11 cellular contexts compared by ENCODE assay signal in the genomic region with DNA sequence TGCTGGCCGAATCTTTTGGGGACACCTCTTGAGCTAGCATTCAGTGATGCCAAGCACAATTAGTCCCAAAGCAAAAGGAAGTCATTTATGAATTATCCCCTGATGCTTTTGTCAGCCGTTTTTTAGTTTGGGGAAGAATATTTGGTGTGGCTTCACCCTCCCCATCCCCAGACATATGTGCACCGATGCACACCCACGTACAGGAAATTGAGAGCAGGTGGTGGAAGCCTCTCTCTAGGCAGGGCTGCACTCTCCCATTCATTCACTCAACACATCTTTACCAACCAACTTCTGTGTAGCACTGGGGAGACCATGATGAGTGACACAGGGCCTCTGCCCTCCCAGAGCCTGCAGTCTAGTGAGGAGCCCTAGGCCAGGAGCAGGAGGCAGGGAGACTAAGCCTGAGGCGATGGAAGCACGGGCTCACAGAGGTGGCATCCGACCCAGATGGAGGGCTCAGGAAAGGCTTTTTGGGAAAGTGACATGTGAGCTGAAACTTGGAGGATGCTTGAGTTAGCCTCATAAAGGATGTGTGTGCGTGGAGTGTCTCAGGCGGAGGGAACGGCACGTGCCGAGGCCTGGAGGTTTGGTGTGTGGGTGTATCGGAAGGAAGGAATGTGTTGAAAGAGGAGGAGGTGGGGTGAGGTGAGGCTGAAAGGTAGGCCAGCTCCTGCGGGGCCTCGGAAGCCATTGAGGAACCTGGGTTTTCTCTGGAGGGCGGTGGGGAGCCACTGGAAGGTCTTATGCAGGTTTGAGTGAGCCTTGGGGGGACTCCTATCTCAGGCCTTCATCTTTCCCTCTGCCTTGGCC. TPM values are rescaled to one million over a fixed set of nuclear protein-coding genes. Genes with fewer than 3 reads are reported as not detected.
DNase-seq lines count a peak whose midpoint lies in the region; ATAC-seq, FAIRE-seq and TF ChIP-seq lines count a peak whose summit lies in the region.
"Had no signal": no experiment of that assay in that cellular context is flagged by ENCODE, and none has a peak within 500 bp of the region (broad histone marks: within the 10 kb centered on the region; RNA-seq: fewer than 3 reads in every experiment).

No MANE protein-coding gene starts in this region.

- H3K4me3 ChIP-seq in CD4-positive, alpha-beta memory T cell (ENCODE audit: low read length in 2 of 2), result no peak overlapping the region
- H3K4me3 ChIP-seq in HEK293 (ENCODE audit: low read depth, low read length), result no peak overlapping the region
- H3K4me3 ChIP-seq: ascending aorta had no signal

- no peak for TF ChIP-seq CTCF in HEK293 (tag by site-specific recombination; IDR thresholded peaks at IDR 0.05)
- TF ChIP-seq CTCF in D721Med (IDR thresholded peaks at IDR 0.05; ENCODE audit: insufficient read depth, missing control alignments), result no peak

- DNase-seq in CD4-positive, alpha-beta memory T cell, result peak in 4 of 5 donors; percentile 22 to 28 (median 23)
- peak; percentile 39 for DNase-seq in activated CD4-positive, alpha-beta memory T cell treated with anti-CD3 and anti-CD28 coated beads for 36 hours
- DNase-seq in memory B cell (ENCODE audit: low spot score in 2 of 2) (peak in 1 of 2 donors; percentile 29), D721Med (ENCODE audit: insufficient read length, low spot score) (no peak), foreskin melanocyte (no peak), NCI-H2171 (lab: John Stamatoyannopoulos, UW) (no peak)
- DNase-seq: Calu3, NCI-H2081 treated with DMSO at 0.1 percent for 48 hours had no signal

- peak overlapping the region; percentile 4 for H3K27ac ChIP-seq in CD4-positive, alpha-beta memory T cell (ENCODE audit: low read depth, low read length)
- H3K27ac ChIP-seq in HEK293 (ENCODE audit: extremely low read depth, low read depth, low read length), result no peak overlapping the region
- H3K27ac ChIP-seq: ascending aorta had no signal

- intact Hi-C loops in CD4-positive, alpha-beta memory T cell (cut with micrococcal nuclease), result no loop called here
- intact Hi-C loops in activated CD4-positive, alpha-beta memory T cell treated with anti-CD3 and anti-CD28 coated beads for 36 hours (cut with micrococcal nuclease), result loop anchor here (2.0 kb wide), 1 partner anchor 13 kb away; no protein-coding TSS in a partner anchor

- no peaks in the 10 kb centered on the region for H3K36me3 Mint-ChIP-seq in CD4-positive, alpha-beta memory T cell
- no peaks in the 10 kb centered on the region for H3K36me3 Mint-ChIP-seq in activated CD4-positive, alpha-beta memory T cell treated with anti-CD3 and anti-CD28 coated beads for 36 hours
- H3K36me3 Mint-ChIP-seq in memory B cell, result no peaks in the 10 kb centered on the region

- CTCF ChIA-PET in CD4-positive, alpha-beta memory T cell (lab: Charles Lee; ENCODE audit: partially characterized antibody), result interaction anchor here (0.7 to 2.5 kb wide), 5 partner anchors 10 to 58 kb away, joined by 3 to 13 read pairs (median 3); a partner anchor contains a TSS
- CTCF ChIA-PET in HEK293 (lab: Yijun Ruan, JAX), result no interaction called here
- CTCF ChIA-PET in activated CD4-positive, alpha-beta memory T cell treated with anti-CD3 and anti-CD28 coated beads for 36 hours (lab: Charles Lee), result interaction anchor here (1.1 to 1.7 kb wide), 3 partner anchors 45 to 178 kb away, joined by 3 to 6 read pairs (median 5); no protein-coding TSS in a partner anchor

- no peaks in the 10 kb centered on the region for H3K9me3 ChIP-seq in CD4-positive, alpha-beta memory T cell (ENCODE audit: control insufficient read depth in 1 of 2, low read length in 2 of 2)
- H3K9me3 ChIP-seq in HEK293 (ENCODE audit: control insufficient read depth, insufficient read depth, low read depth, low read length), result no peaks in the 10 kb centered on the region
- H3K9me3 ChIP-seq: ascending aorta had no signal

- H3K4me1 Mint-ChIP-seq in CD4-positive, alpha-beta memory T cell, result peaks cover 20 to 64% (median 46%) of the 10 kb centered on the region in 4 donors
- H3K4me1 Mint-ChIP-seq in activated CD4-positive, alpha-beta memory T cell treated with anti-CD3 and anti-CD28 coated beads for 36 hours (ENCODE audit: low read depth), result peaks cover 31% of the 10 kb centered on the region
- H3K4me1 Mint-ChIP-seq in memory B cell, result peaks cover 26% of the 10 kb centered on the region

- FAIRE-seq in D721Med (lab: Jason Lieb, UNC), result no peak

- POLR2A ChIA-PET in CD4-positive, alpha-beta memory T cell (lab: Charles Lee; ENCODE audit: partially characterized antibody), result interaction anchor here (0.9 to 1.8 kb wide), 7 partner anchors 11 to 50 kb away, joined by 3 to 7 read pairs (median 4); a partner anchor contains a TSS
- POLR2A ChIA-PET in HEK293 (lab: Yijun Ruan, JAX), result no interaction called here
- POLR2A ChIA-PET in activated CD4-positive, alpha-beta memory T cell treated with anti-CD3 and anti-CD28 coated beads for 36 hours (lab: Charles Lee), result interaction anchor here (1.0 kb wide), 1 partner anchor 8 kb away, joined by 4 read pairs; no protein-coding TSS in a partner anchor

- H3K27ac Mint-ChIP-seq in CD4-positive, alpha-beta memory T cell, result peak overlapping the region; percentile 78 to 96 (median 93)
- H3K27ac Mint-ChIP-seq in activated CD4-positive, alpha-beta memory T cell treated with anti-CD3 and anti-CD28 coated beads for 36 hours, result peak overlapping the region; percentile 81
- peak overlapping the region; percentile 83 for H3K27ac Mint-ChIP-seq in memory B cell

- no peaks in the 10 kb centered on the region for H3K27me3 Mint-ChIP-seq in CD4-positive, alpha-beta memory T cell
- H3K27me3 Mint-ChIP-seq in activated CD4-positive, alpha-beta memory T cell treated with anti-CD3 and anti-CD28 coated beads for 36 hours, result no peaks in the 10 kb centered on the region
- H3K27me3 Mint-ChIP-seq in memory B cell, result no peaks in the 10 kb centered on the region

- no peaks in the 10 kb centered on the region for H3K36me3 ChIP-seq in CD4-positive, alpha-beta memory T cell (ENCODE audit: insufficient read depth, low read length)
- no peaks in the 10 kb centered on the region for H3K36me3 ChIP-seq in HEK293 (ENCODE audit: control insufficient read depth in 2 of 2, insufficient read depth in 1 of 2, low read length in 2 of 2)
- H3K36me3 ChIP-seq: ascending aorta had no signal

- peaks cover 42% of the 10 kb centered on the region for H3K4me1 ChIP-seq in CD4-positive, alpha-beta memory T cell (ENCODE audit: insufficient read depth, low read length)
- no peaks in the 10 kb centered on the region for H3K4me1 ChIP-seq in HEK293 (ENCODE audit: control insufficient read depth, insufficient read depth, low read length)

- H3K9me3 Mint-ChIP-seq in CD4-positive, alpha-beta memory T cell, result no peaks in the 10 kb centered on the region
- H3K9me3 Mint-ChIP-seq in activated CD4-positive, alpha-beta memory T cell treated with anti-CD3 and anti-CD28 coated beads for 36 hours, result no peaks in the 10 kb centered on the region
- H3K9me3 Mint-ChIP-seq in memory B cell, result no peaks in the 10 kb centered on the region

- peak overlapping the region in 7 of 8 donors; percentile 62 to 85 (median 73) for H3K4me3 Mint-ChIP-seq in CD4-positive, alpha-beta memory T cell
- no peak overlapping the region for H3K4me3 Mint-ChIP-seq in activated CD4-positive, alpha-beta memory T cell treated with anti-CD3 and anti-CD28 coated beads for 36 hours
- H3K4me3 Mint-ChIP-seq in memory B cell, result peak overlapping the region; percentile 45

- ATAC-seq in memory B cell (ENCODE audit: low read depth), result peak; percentile 98
- ATAC-seq in HG03571 (IDR thresholded peaks at IDR 0.05; ENCODE audit: unreplicated experiment), result no peak

- H3K27me3 ChIP-seq in CD4-positive, alpha-beta memory T cell (ENCODE audit: insufficient read depth, low read length), result no peaks in the 10 kb centered on the region
- H3K27me3 ChIP-seq: ascending aorta had no signal

TF ChIP-seq in HEK293, 187 proteins besides CTCF, POLR2A, EP300 and RAD21:
- peak; percentile 80 for TF ChIP-seq EGR2 (tag by site-specific recombination; IDR thresholded peaks at IDR 0.05; ENCODE audit: low read depth)
- TF ChIP-seq ZFHX2 (tag by site-specific recombination; conservative IDR thresholded peaks at IDR 0.05), result peak; percentile 41; the same call in 1 of the 2 replicates
- TF ChIP-seq, protein P1, sequence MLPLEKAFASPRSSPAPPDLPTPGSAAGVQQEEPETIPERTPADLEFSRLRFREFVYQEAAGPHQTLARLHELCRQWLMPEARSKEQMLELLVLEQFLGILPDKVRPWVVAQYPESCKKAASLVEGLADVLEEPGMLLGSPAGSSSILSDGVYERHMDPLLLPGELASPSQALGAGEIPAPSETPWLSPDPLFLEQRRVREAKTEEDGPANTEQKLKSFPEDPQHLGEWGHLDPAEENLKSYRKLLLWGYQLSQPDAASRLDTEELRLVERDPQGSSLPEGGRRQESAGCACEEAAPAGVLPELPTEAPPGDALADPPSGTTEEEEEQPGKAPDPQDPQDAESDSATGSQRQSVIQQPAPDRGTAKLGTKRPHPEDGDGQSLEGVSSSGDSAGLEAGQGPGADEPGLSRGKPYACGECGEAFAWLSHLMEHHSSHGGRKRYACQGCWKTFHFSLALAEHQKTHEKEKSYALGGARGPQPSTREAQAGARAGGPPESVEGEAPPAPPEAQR (tag by site-specific recombination; IDR thresholded peaks at IDR 0.05), result no peak

RNA-seq across cellular contexts. Expression of a gene that starts 43.8 kb away (rescaled TPM):
- total RNA-seq in CD4-positive, alpha-beta memory T cell, result 100 to 1,000 TPM; 147 to 157 TPM
- 10 to 100 TPM; 59.9 to 64.5 TPM for polyA plus RNA-seq in CD4-positive, alpha-beta memory T cell
- 100 to 1,000 TPM; 101 to 102 TPM for total RNA-seq in activated CD4-positive, alpha-beta memory T cell treated with anti-CD3 and anti-CD28 coated beads for 36 hours

RNA-seq across cellular contexts. Expression of a gene that starts 44.1 kb away (rescaled TPM):
- 10 to 100 TPM; 32.8 to 38.0 TPM for total RNA-seq in CD4-positive, alpha-beta memory T cell
- 10 to 100 TPM; 28.5 to 34.0 TPM for polyA plus RNA-seq in CD4-positive, alpha-beta memory T cell
- 10 to 100 TPM; 31.5 to 33.3 TPM for total RNA-seq in activated CD4-positive, alpha-beta memory T cell treated with anti-CD3 and anti-CD28 coated beads for 36 hours

RNA-seq across cellular contexts. Expression of a gene that starts 49.6 kb away (rescaled TPM):
- 1 to 10 TPM; 3.8 to 4.1 TPM for total RNA-seq in CD4-positive, alpha-beta memory T cell
- 1 to 10 TPM; 6.7 to 6.8 TPM for polyA plus RNA-seq in CD4-positive, alpha-beta memory T cell
- total RNA-seq in activated CD4-positive, alpha-beta memory T cell treated with anti-CD3 and anti-CD28 coated beads for 36 hours, result 1 to 10 TPM; 7.3 to 8.1 TPM

Comparison
In these comparisons a context has a peak if more than half of its experiments do, and no peak if none do; other contexts are left out.
1. DNase-seq: peak in CD4-positive, alpha-beta memory T cell (4 of 5) and activated CD4-positive, alpha-beta memory T cell treated with anti-CD3 and anti-CD28 coated beads for 36 hours (single experiment); none in D721Med (single experiment), foreskin melanocyte (single experiment) and NCI-H2171 (single experiment).
2. Peak in every context shown above with its lines, with median percentiles within 50 percentile points of each other: H3K27ac Mint-ChIP-seq.